ENCODE assay signal across 35 cellular contexts in the genomic region with DNA sequence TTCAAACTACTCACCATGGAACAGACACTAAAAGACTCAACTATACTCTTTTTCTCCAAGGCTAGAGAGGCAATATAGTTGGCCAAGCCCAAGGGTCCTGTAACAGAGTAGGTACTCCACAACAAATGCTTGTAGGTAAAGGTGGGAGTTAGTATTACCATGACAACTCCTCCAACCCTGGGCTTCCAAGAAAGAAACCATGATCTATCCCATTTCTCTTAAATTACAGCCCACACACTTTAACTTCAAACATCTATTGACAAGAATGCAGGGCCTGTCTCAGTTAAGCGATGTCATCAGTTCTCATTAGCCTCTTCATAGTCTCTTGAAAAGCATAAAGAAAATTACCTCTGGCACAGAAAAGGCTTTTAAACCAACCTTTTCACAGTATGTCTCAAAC. TPM values are rescaled to one million over a fixed set of nuclear protein-coding genes. Genes with fewer than 3 reads are reported as not detected.
DNase-seq lines count a peak whose midpoint lies in the region; ATAC-seq, FAIRE-seq and TF ChIP-seq lines count a peak whose summit lies in the region.
"Had no signal": no experiment of that assay in that cellular context is flagged by ENCODE, and none has a peak within 500 bp of the region (broad histone marks: within the 10 kb centered on the region; RNA-seq: fewer than 3 reads in every experiment).

No MANE protein-coding gene starts in this region.

- H2AFZ ChIP-seq in HepG2 (ENCODE audit: low read length) = no peak overlapping the region

- no peaks in the 10 kb centered on the region for H3K27me3 Mint-ChIP-seq in activated naive CD8-positive, alpha-beta T cell treated with anti-CD3 and anti-CD28 coated beads for 36 hours
- H3K27me3 Mint-ChIP-seq: CD4-positive, alpha-beta memory T cell; stimulated activated naive B cell treated with anti-CD40 and anti-IgM and Interleukin-4, amounts not matched to agents 10 μg/mL and 1 μg/mL and 100 μg/mL, for 72 hours had no signal

- H3K4me2 ChIP-seq in HepG2 (ENCODE audit: low read depth, low read length) = no peak overlapping the region

- H3K9me3 Mint-ChIP-seq in activated naive CD8-positive, alpha-beta T cell treated with anti-CD3 and anti-CD28 coated beads for 36 hours = peaks cover 5% of the 10 kb centered on the region

- in situ Hi-C loops in HepG2 (cut with HindIII; ENCODE audit: extremely low pct_ligation_motif_present, low pct_unique_long_range_greater_than_20kb) = no loop called here

- TF ChIP-seq POLR2A in HepG2 (IDR thresholded peaks at IDR 0.05; ENCODE audit: insufficient read depth in 1 of 2, low read depth in 2 of 2, low read length in 2 of 2) (no peak), right lobe of liver (IDR thresholded peaks at IDR 0.05) (no peak)

- H3K27me3 ChIP-seq in HepG2 (ENCODE audit: control insufficient read depth in 1 of 2, insufficient read depth in 2 of 2, low read length in 2 of 2) = no peaks in the 10 kb centered on the region
- H3K27me3 ChIP-seq in right lobe of liver = no peaks in the 10 kb centered on the region
- H3K27me3 ChIP-seq: brain microvascular endothelial cell, dorsolateral prefrontal cortex, esophagus muscularis mucosa, pancreas, SJCRH30 had no signal

- POLR2A ChIA-PET in HepG2 (lab: Yijun Ruan, JAX) = no interaction called here

- H3K4me1 Mint-ChIP-seq in activated naive CD8-positive, alpha-beta T cell treated with anti-CD3 and anti-CD28 coated beads for 36 hours = peaks cover 27% of the 10 kb centered on the region
- H3K4me1 Mint-ChIP-seq: neural crest cell had no signal

- H3K27ac Mint-ChIP-seq in activated naive CD8-positive, alpha-beta T cell treated with anti-CD3 and anti-CD28 coated beads for 36 hours = peak overlapping the region; percentile 93
- H3K27ac Mint-ChIP-seq: stimulated activated naive B cell treated with anti-CD40 and anti-IgM and Interleukin-4, amounts not matched to agents 10 μg/mL and 1 μg/mL and 100 μg/mL, for 72 hours had no signal

- no peak overlapping the region for H3K27ac ChIP-seq in HepG2 (ENCODE audit: extremely low read length, insufficient read depth, low read length)
- H3K27ac ChIP-seq in right lobe of liver = no peak overlapping the region
- H3K27ac ChIP-seq: brain microvascular endothelial cell, dorsolateral prefrontal cortex, esophagus muscularis mucosa, left ventricle myocardium inferior, pancreas, SJCRH30, skin epidermis had no signal

- intact Hi-C loops in HepG2 (cut with micrococcal nuclease; ENCODE audit: unreplicated experiment) (no loop called here), right lobe of liver (cut with DNase I) (no loop called here)

- ATAC-seq in activated CD4-positive, CD25-positive, alpha-beta regulatory T cell treated with anti-CD3 and anti-CD28 coated beads, Interleukin-2, amount 50 U/mL, for 24 hours = peak; percentile 71 to 86
- ATAC-seq in HepG2 (no peak; the same call in 2 of the 3 replicates), right lobe of liver (no peak), HG03025 (IDR thresholded peaks at IDR 0.05; ENCODE audit: low FRiP score, unreplicated experiment) (no peak)
- ATAC-seq: GM12878; pancreas; stimulated activated naive B cell treated with anti-CD40 and anti-IgM and Interleukin-4, amounts not matched to agents 10 μg/mL and 1 μg/mL and 100 μg/mL, for 72 hours had no signal

- 0 out of 2 replicates have a peak, but pooled peaks cover 9% of the 10 kb centered on the region for H3K4me1 ChIP-seq in HepG2 (ENCODE audit: insufficient read depth, low read length)
- no peaks in the 10 kb centered on the region for H3K4me1 ChIP-seq in right lobe of liver
- H3K4me1 ChIP-seq: esophagus muscularis mucosa, left ventricle myocardium inferior, pancreas, SJCRH30 had no signal

- H3K9ac ChIP-seq in HepG2 (ENCODE audit: insufficient read depth, low read depth, low read length) = no peak overlapping the region

- no TSS peak for BruUV-seq in HepG2 (replicated peaks; lab: Mats Ljungman, UMichigan)

- no peak overlapping the region for H3K4me3 ChIP-seq in HepG2 (replicated peaks in 1 of 3; ENCODE audit: insufficient read depth in 1 of 3, low read depth in 2 of 3, low read length in 3 of 3)
- no peak overlapping the region for H3K4me3 ChIP-seq in right lobe of liver
- H3K4me3 ChIP-seq: dorsolateral prefrontal cortex, esophagus muscularis mucosa, GM12878, left ventricle myocardium inferior, pancreas, SJCRH30, skin epidermis had no signal

- FAIRE-seq in HepG2 (lab: Jason Lieb, UNC) (no peak), urothelium cell line (lab: Jason Lieb, UNC) (no peak)
- FAIRE-seq: D721Med, endometrium, GM12878, H54, islet of Langerhans, pancreas had no signal

- DNase-seq in activated CD4-positive, CD25-positive, alpha-beta regulatory T cell treated with anti-CD3 and anti-CD28 coated beads, Interleukin-2, amount 50 U/mL, for 72 hours = no peak
- DNase-seq in HepG2 (ENCODE audit: low spot score) (no peak), right lobe of liver (no peak), urothelium cell line (ENCODE audit: low spot score) (no peak)
- DNase-seq in activated naive CD8-positive, alpha-beta T cell treated with anti-CD3 and anti-CD28 coated beads for 36 hours = no peak
- DNase-seq: activated CD4-positive, alpha-beta T cell treated with anti-CD3 and anti-CD28 coated beads, Interleukin-2, amount 50 U/mL, for 1 hour; activated CD8-positive, alpha-beta memory T cell treated with anti-CD3 and anti-CD28 coated beads, Interleukin-2, amount 50 U/mL, for 48 hours; AML-193; amygdala; brain microvascular endothelial cell; CD4-positive, alpha-beta memory T cell; dorsolateral prefrontal cortex; EL; foreskin fibroblast; head of caudate nucleus; left ventricle myocardium inferior; mesenchymal stem cell; NCI-H2029 treated with DMSO at 0.1 percent for 48 hours; NCI-H446; NCI-H774; pancreas; retina; SJCRH30; stimulated activated naive B cell treated with anti-CD40 and anti-IgM and Interleukin-4, amounts not matched to agents 10 μg/mL and 1 μg/mL and 100 μg/mL, for 72 hours; SW 1271 had no signal

- TF ChIP-seq EP300 in HepG2 (IDR thresholded peaks at IDR 0.05; ENCODE audit: low read depth in 2 of 2, low read length in 2 of 2) (no peak), HepG2 (CRISPR knock-in tag; IDR thresholded peaks at IDR 0.05; ENCODE audit: borderline replicate concordance) (no peak)

- H3K79me2 ChIP-seq in HepG2 (ENCODE audit: insufficient read depth, low read length) = no peaks in the 10 kb centered on the region

- no peaks in the 10 kb centered on the region for H3K9me3 ChIP-seq in HepG2 (ENCODE audit: low read length)
- no peaks in the 10 kb centered on the region for H3K9me3 ChIP-seq in right lobe of liver
- H3K9me3 ChIP-seq: esophagus muscularis mucosa, pancreas had no signal

- H3K36me3 Mint-ChIP-seq in activated naive CD8-positive, alpha-beta T cell treated with anti-CD3 and anti-CD28 coated beads for 36 hours = peaks cover 46% of the 10 kb centered on the region

- TF ChIP-seq RAD21 in HepG2 (CRISPR knock-in tag; IDR thresholded peaks at IDR 0.05) = no peak

- no peak for TF ChIP-seq CTCF in HepG2 (CRISPR knock-in tag; IDR thresholded peaks at IDR 0.05)
- TF ChIP-seq CTCF in right lobe of liver (IDR thresholded peaks at IDR 0.05) = no peak

- H3K4me3 Mint-ChIP-seq in activated naive CD8-positive, alpha-beta T cell treated with anti-CD3 and anti-CD28 coated beads for 36 hours = peak overlapping the region; percentile 5
- H3K4me3 Mint-ChIP-seq: CD4-positive, alpha-beta memory T cell; neural crest cell; stimulated activated naive B cell treated with anti-CD40 and anti-IgM and Interleukin-4, amounts not matched to agents 10 μg/mL and 1 μg/mL and 100 μg/mL, for 72 hours had no signal

- H3K36me3 ChIP-seq in HepG2 (replicated peaks in 1 of 2; ENCODE audit: control insufficient read depth in 1 of 2, insufficient read depth in 2 of 2, low read length in 2 of 2) (peaks cover 2 to 16% of the 10 kb centered on the region in 2 experiments; a peak in 3 of 5 replicates), right lobe of liver (peaks cover 0 to 9% (median 0%) of the 10 kb centered on the region in 4 donors)
- H3K36me3 ChIP-seq: pancreas had no signal

- H4K20me1 ChIP-seq in HepG2 (ENCODE audit: insufficient read depth, low read length) = no peaks in the 10 kb centered on the region

- 0% methylated on average over 1 of the region's 1 CpG for WGBS in HepG2 (ENCODE audit: low lambda C conversion rate)
- 0% methylated on average over 1 of the region's 1 CpG for WGBS in right lobe of liver (ENCODE audit: insufficient coverage, low coverage, low lambda C conversion rate, missing lambda C conversion rate)

- CTCF ChIA-PET in HepG2 (lab: Yijun Ruan, JAX; ENCODE audit: low intra/inter-chr PET ratio, low total read pairs) = no interaction called here

RNA-seq across cellular contexts. Expression of a gene that starts 25.0 kb away (rescaled TPM):
- total RNA-seq in HepG2 (2016; rRNA removed; fragmentation: Illumina TruSeq; extraction: Trizol) (341 and 491 TPM in 2 replicates), right lobe of liver (10 to 100 TPM; 46.0 to 71.7 (median 68.5) TPM)
- total RNA-seq in HepG2 (2016; cell fraction: cytosol; rRNA removed; fragmentation: Illumina TruSeq; extraction: Trizol; ENCODE audit: low read depth) = 125 and 129 TPM in 2 replicates
- 358 and 522 TPM in 2 replicates for total RNA-seq in HepG2 (2016; cell fraction: insoluble cytoplasmic fraction; rRNA removed; fragmentation: Illumina TruSeq; extraction: Trizol)
- 183 and 193 TPM in 2 replicates for total RNA-seq in HepG2 (2016; cell fraction: membrane; rRNA removed; fragmentation: Illumina TruSeq; extraction: Trizol)
- 143 and 174 TPM in 2 replicates for total RNA-seq in HepG2 (2016; cell fraction: nucleus; rRNA removed; fragmentation: Illumina TruSeq; extraction: Trizol)
- 75.8 and 105 TPM in 2 replicates for polyA plus RNA-seq in HepG2 (2011; rRNA removed)
- polyA plus RNA-seq in HepG2 (2011; cell fraction: cytosol; rRNA removed) = 90.2 and 93.3 TPM in 2 replicates
- 21.4 and 29.5 TPM in 2 replicates for polyA plus RNA-seq in HepG2 (2011; cell fraction: nucleus; rRNA removed)
- polyA plus RNA-seq in HepG2 (2012) = 129 and 223 TPM in 2 replicates
- polyA plus RNA-seq in HepG2 (2016; cell fraction: cytosol; fragmentation: Illumina TruSeq; extraction: Trizol; ENCODE audit: low read depth) = 100 and 107 TPM in 2 replicates
- 571 and 661 TPM in 2 replicates for polyA plus RNA-seq in HepG2 (2016; cell fraction: insoluble cytoplasmic fraction; fragmentation: Illumina TruSeq; extraction: Trizol; ENCODE audit: low read depth)
- polyA plus RNA-seq in HepG2 (2016; cell fraction: membrane; fragmentation: Illumina TruSeq; extraction: Trizol; ENCODE audit: low read depth) = 175 and 180 TPM in 2 replicates
- 224 and 228 TPM in 2 replicates for polyA plus RNA-seq in HepG2 (2016; cell fraction: nucleus; fragmentation: Illumina TruSeq; extraction: Trizol; ENCODE audit: insufficient read depth, low read depth)
- polyA minus RNA-seq in HepG2 (2011; rRNA and poly(A)+ RNA removed; ENCODE audit: low replicate concordance) = 48.2 and 87.3 TPM in 2 replicates
- polyA minus RNA-seq in HepG2 (2011; cell fraction: cytosol; rRNA and poly(A)+ RNA removed) = 116 and 129 TPM in 2 replicates
- 100 and 107 TPM in 2 replicates for polyA minus RNA-seq in HepG2 (2011; cell fraction: nucleus; rRNA and poly(A)+ RNA removed)
- 100 to 1,000 TPM; 392 to 403 TPM for total RNA-seq in activated naive CD8-positive, alpha-beta T cell treated with anti-CD3 and anti-CD28 coated beads for 36 hours

RNA-seq across cellular contexts. Expression of a gene that starts 25.4 kb away (rescaled TPM):
- 63.8 and 69.5 TPM in 2 replicates for total RNA-seq in HepG2 (2016; rRNA removed; fragmentation: Illumina TruSeq; extraction: Trizol)
- 9.2 and 9.9 TPM in 2 replicates for total RNA-seq in HepG2 (2016; cell fraction: cytosol; rRNA removed; fragmentation: Illumina TruSeq; extraction: Trizol; ENCODE audit: low read depth)
- 65.8 and 71.2 TPM in 2 replicates for total RNA-seq in HepG2 (2016; cell fraction: insoluble cytoplasmic fraction; rRNA removed; fragmentation: Illumina TruSeq; extraction: Trizol)
- total RNA-seq in HepG2 (2016; cell fraction: membrane; rRNA removed; fragmentation: Illumina TruSeq; extraction: Trizol) = 32.7 and 37.8 TPM in 2 replicates
- 64.0 and 64.2 TPM in 2 replicates for total RNA-seq in HepG2 (2016; cell fraction: nucleus; rRNA removed; fragmentation: Illumina TruSeq; extraction: Trizol)
- polyA plus RNA-seq in HepG2 (2011; rRNA removed) = 45.5 and 46.6 TPM in 2 replicates
- 33.9 and 43.3 TPM in 2 replicates for polyA plus RNA-seq in HepG2 (2011; cell fraction: cytosol; rRNA removed)
- 27.1 and 28.1 TPM in 2 replicates for polyA plus RNA-seq in HepG2 (2011; cell fraction: nucleus; rRNA removed)
- 21.9 and 26.1 TPM in 2 replicates for polyA plus RNA-seq in HepG2 (2012)
- 3.7 and 4.1 TPM in 2 replicates for polyA plus RNA-seq in HepG2 (2016; cell fraction: cytosol; fragmentation: Illumina TruSeq; extraction: Trizol; ENCODE audit: low read depth)
- polyA plus RNA-seq in HepG2 (2016; cell fraction: insoluble cytoplasmic fraction; fragmentation: Illumina TruSeq; extraction: Trizol; ENCODE audit: low read depth) = 30.0 and 36.3 TPM in 2 replicates
- 14.3 and 15.0 TPM in 2 replicates for polyA plus RNA-seq in HepG2 (2016; cell fraction: membrane; fragmentation: Illumina TruSeq; extraction: Trizol; ENCODE audit: low read depth)
- 43.0 and 43.2 TPM in 2 replicates for polyA plus RNA-seq in HepG2 (2016; cell fraction: nucleus; fragmentation: Illumina TruSeq; extraction: Trizol; ENCODE audit: insufficient read depth, low read depth)
- polyA minus RNA-seq in HepG2 (2011; rRNA and poly(A)+ RNA removed; ENCODE audit: low replicate concordance) = 194 and 305 TPM in 2 replicates
- 55.4 and 68.9 TPM in 2 replicates for polyA minus RNA-seq in HepG2 (2011; cell fraction: cytosol; rRNA and poly(A)+ RNA removed)
- polyA minus RNA-seq in HepG2 (2011; cell fraction: nucleus; rRNA and poly(A)+ RNA removed) = 48.5 and 59.8 TPM in 2 replicates
- 10 to 100 TPM; 44.7 to 78.2 (median 58.2) TPM for total RNA-seq in right lobe of liver
- total RNA-seq in activated naive CD8-positive, alpha-beta T cell treated with anti-CD3 and anti-CD28 coated beads for 36 hours = 10 to 100 TPM; 47.9 to 48.2 TPM

Comparison
In these comparisons a context has a peak if more than half of its experiments do, and no peak if none do; other contexts are left out.
1. ATAC-seq: peak in activated CD4-positive, CD25-positive, alpha-beta regulatory T cell treated with anti-CD3 and anti-CD28 coated beads, Interleukin-2, amount 50 U/mL, for 24 hours (2 of 2); none in HepG2 (single experiment), right lobe of liver (0 of 4) and HG03025 (single experiment).